8 cellular contexts compared by ENCODE assay signal in the genomic region with DNA sequence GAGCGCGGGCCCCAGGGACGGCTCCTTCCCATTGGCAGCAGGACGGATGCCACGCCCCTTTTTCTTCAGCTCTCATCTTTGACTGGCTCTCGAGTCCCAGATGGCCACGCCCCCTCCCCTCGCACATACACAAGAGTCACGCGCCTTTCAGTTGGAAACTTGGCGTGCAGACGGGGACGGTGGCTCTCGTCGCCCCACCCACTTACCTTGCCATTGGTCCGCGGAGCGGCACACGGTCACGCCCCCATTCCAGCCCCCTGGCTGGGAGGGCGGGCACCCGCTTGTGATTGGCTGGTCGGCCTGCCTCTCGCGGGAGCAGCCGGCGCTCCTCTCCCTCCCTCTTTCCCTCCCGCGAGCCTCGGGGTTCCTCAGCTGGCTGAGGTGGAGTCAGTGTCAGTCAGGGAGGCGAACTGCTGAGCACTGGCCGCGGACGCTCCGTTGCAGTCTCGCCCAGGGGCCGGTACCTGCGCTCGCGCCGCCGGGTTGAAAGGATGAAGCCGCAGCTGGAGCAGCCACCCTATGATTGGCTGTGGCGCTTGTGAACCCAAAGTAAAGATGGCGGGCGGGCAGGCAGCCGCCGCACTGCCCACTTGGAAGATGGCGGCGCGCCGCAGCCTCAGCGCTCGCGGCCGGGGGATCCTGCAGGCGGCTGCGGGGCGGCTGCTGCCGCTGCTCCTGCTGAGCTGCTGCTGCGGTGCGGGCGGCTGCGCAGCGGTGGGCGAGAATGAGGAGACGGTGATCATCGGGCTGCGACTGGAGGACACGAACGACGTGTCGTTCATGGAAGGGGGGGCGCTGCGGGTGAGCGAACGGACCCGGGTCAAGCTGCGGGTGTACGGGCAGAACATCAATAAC. TPM values are rescaled to one million over a fixed set of nuclear protein-coding genes. Genes with fewer than 3 reads are reported as not detected.
DNase-seq lines count a peak whose midpoint lies in the region; ATAC-seq, FAIRE-seq and TF ChIP-seq lines count a peak whose summit lies in the region.

A gene (plus strand): TSS at position 333 of the 855 bp plus-strand sequence. CDS start 187 bp downstream, at position 520.

- peak within 1 kb of the TSS; percentile 92 for H3K4me3 ChIP-seq in adipocyte (ENCODE audit: low read length)
- peak within 1 kb of the TSS; percentile 74 for H3K4me3 ChIP-seq in cardiac muscle cell
- H3K4me3 ChIP-seq in pancreas, result peak within 1 kb of the TSS; percentile 66 to 97 (median 89)
- H3K4me3 ChIP-seq in tibial artery, result peak within 1 kb of the TSS; percentile 90 to 93

- FAIRE-seq in GM12891 (lab: Jason Lieb, UNC) (peak; percentile 100), pancreas (lab: Jason Lieb, UNC) (peak; percentile 91)

- peak; percentile 92 for ATAC-seq in HG02798 (IDR thresholded peaks at IDR 0.05; ENCODE audit: poor library complexity, unreplicated experiment)
- ATAC-seq in pancreas, result peak; percentile 90 to 96 (median 92)

- peak; percentile 85 for DNase-seq in GM12891 (ENCODE audit: insufficient read length, low spot score)
- peak; percentile 93 for DNase-seq in NCI-H1417 treated with DMSO at 0.1 percent for 48 hours (lab: John Stamatoyannopoulos, UW)
- DNase-seq in SW 1271 (lab: John Stamatoyannopoulos, UW), result peak; percentile 97 to 99
- peak; percentile 100 for DNase-seq in adipocyte (ENCODE audit: low read depth)
- peak; percentile 100 for DNase-seq in cardiac muscle cell (ENCODE audit: low read depth in 1 of 2, low spot score in 1 of 2)
- peak; percentile 97 to 100 (median 100) for DNase-seq in pancreas
- peak; percentile 100 for DNase-seq in tibial artery

- 0 to 1% methylated on average over 72 to 80 of the region's 80 CpGs for WGBS in pancreas, 2 donors

- TF ChIP-seq CTCF in cardiac muscle cell (IDR thresholded peaks at IDR 0.05; ENCODE audit: low read depth, low read length), result no peak
- TF ChIP-seq CTCF in pancreas (IDR thresholded peaks at IDR 0.05), result no peak
- TF ChIP-seq CTCF in tibial artery (IDR thresholded peaks at IDR 0.05), result no peak

- peak within 1 kb of the TSS; percentile 93 for H3K27ac ChIP-seq in cardiac muscle cell
- peak within 1 kb of the TSS; percentile 79 to 95 (median 86) for H3K27ac ChIP-seq in pancreas
- peak within 1 kb of the TSS; percentile 86 to 95 for H3K27ac ChIP-seq in tibial artery

- H3K27me3 ChIP-seq in adipocyte (replicated peaks; ENCODE audit: control insufficient read depth, insufficient read depth, low read length) (peaks cover 3% of the 10 kb centered on the region), cardiac muscle cell (peaks cover 10% of the 10 kb centered on the region), pancreas (no peaks in the 10 kb centered on the region), tibial artery (no peaks in the 10 kb centered on the region)

- H3K36me3 ChIP-seq in adipocyte (ENCODE audit: control insufficient read depth, insufficient read depth, low read length, severe bottlenecking), result no peaks in the 10 kb centered on the region
- H3K36me3 ChIP-seq in cardiac muscle cell, result no peaks in the 10 kb centered on the region
- H3K36me3 ChIP-seq in pancreas, result no peaks in the 10 kb centered on the region
- H3K36me3 ChIP-seq in tibial artery, result no peaks in the 10 kb centered on the region

- H3K9ac ChIP-seq in adipocyte (ENCODE audit: low read length), result peak within 1 kb of the TSS; percentile 92

- intact Hi-C loops in pancreas (cut with DNase I) (loop anchor here in 2 of 3 donors (5.0 to 10.0 kb wide), 4 partner anchors 149 to 329 kb away; a partner anchor contains a TSS), tibial artery (cut with DNase I; ENCODE audit: low total_unique reads) (loop anchor here (2.0 kb wide), 2 partner anchors 145 to 327 kb away; a partner anchor contains a TSS)

- H3K9me3 ChIP-seq in adipocyte (ENCODE audit: control insufficient read depth, low read length), result no peaks in the 10 kb centered on the region
- no peaks in the 10 kb centered on the region for H3K9me3 ChIP-seq in cardiac muscle cell (ENCODE audit: low read depth)
- no peaks in the 10 kb centered on the region for H3K9me3 ChIP-seq in pancreas
- H3K9me3 ChIP-seq in tibial artery, result no peaks in the 10 kb centered on the region

- TF ChIP-seq POLR2A in GM12891 (IDR thresholded peaks at IDR 0.05; ENCODE audit: low read depth, low read length), result peak; percentile 57; the same call in 1 of the 2 replicates

- H3K4me1 ChIP-seq in adipocyte (ENCODE audit: control insufficient read depth, insufficient read depth, low read length) (peaks cover 16% of the 10 kb centered on the region), cardiac muscle cell (ENCODE audit: low read depth) (peaks cover 17% of the 10 kb centered on the region), pancreas (peaks cover 3 to 13% (median 12%) of the 10 kb centered on the region in 3 donors), tibial artery (peaks cover 0 to 35% (median 11%) of the 10 kb centered on the region in 4 donors)

TF ChIP-seq in GM12891, 5 proteins besides CTCF, POLR2A, EP300 and RAD21:
- TF ChIP-seq SPI1 (IDR thresholded peaks at IDR 0.05; ENCODE audit: low read depth, low read length), result no peak
- TF ChIP-seq TAF1 (IDR thresholded peaks at IDR 0.05; ENCODE audit: low read depth, low read length), result peak; percentile 93
TF ChIP-seq in GM12891: peak in this region for 1.

RNA-seq across cellular contexts. Expression of the gene that starts here (rescaled TPM):
- polyA plus RNA-seq in GM12891 (2012; ENCODE audit: low read depth, missing spikeins), result 3.6 TPM
- total RNA-seq in cardiac muscle cell (8.8 and 18.0 TPM in 2 replicates), pancreas (1 to 10 TPM; 4.4 to 8.9 (median 6.0) TPM)
- polyA plus RNA-seq in cardiac muscle cell (3.3 and 7.9 TPM in 2 replicates), pancreas (1 to 10 TPM; 2.0 to 2.7 TPM)

Comparison
In these comparisons a context has a peak if more than half of its experiments do, and no peak if none do; other contexts are left out.
1. Peak in every context shown above with its lines: DNase-seq, ATAC-seq, H3K4me3 ChIP-seq and H3K27ac ChIP-seq.